ENCODE assay signal across 8 cellular contexts in the genomic region with DNA sequence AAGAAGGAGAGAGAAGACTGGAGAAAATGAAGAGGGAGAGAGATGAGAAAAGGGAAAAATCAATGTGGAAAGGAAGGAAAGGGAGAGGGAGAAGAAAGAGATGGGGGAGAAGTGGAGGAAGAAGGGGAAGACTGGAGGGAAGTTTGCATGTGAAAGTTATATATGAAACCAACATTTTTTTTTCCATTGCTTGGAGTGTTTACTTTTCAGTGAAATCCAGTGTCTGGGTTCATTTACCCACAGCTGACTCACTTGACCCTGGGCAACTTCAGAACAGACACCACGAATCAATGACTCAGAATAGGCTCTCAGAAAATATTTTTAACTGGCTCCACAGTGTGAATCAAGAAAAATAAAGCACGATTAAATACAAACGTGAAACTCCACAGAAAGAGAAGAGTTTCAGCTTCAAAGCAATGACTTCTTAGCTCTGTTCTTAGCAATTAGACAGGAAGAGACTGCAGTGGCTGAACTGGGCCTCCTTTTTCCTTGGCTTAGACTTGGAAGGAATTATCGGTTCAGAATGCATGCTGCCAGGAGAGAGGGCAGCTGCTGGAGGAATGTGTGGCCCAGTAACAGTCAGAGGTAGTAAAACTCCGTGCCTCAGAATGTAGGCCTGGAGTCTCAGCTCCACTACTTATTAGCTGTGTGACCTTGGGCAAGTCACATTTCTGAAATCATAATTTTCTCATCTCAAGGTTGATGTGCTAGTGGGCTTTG.
DNase-seq lines count a peak whose midpoint lies in the region; ATAC-seq and TF ChIP-seq lines count a peak whose summit lies in the region.

No MANE protein-coding gene starts in this region.

- H3K27me3 ChIP-seq in testis: peaks cover 3% of the 10 kb centered on the region

- TF ChIP-seq CTCF in AG09309 (IDR thresholded peaks at IDR 0.05; ENCODE audit: control insufficient read depth, insufficient read depth, low read depth, low read length, missing control alignments) (no peak), testis (IDR thresholded peaks at IDR 0.05) (no peak)

- H3K4me1 ChIP-seq in mesodermal cell (ENCODE audit: control insufficient read depth, insufficient read depth, low read length, poor library complexity, severe bottlenecking) (peaks cover 30% of the 10 kb centered on the region), testis (no peaks in the 10 kb centered on the region)

- H3K27ac ChIP-seq in mesodermal cell (ENCODE audit: low read depth, low read length, severe bottlenecking) (peak overlapping the region; percentile 96), testis (no peak overlapping the region)

- H3K9me3 ChIP-seq in mesodermal cell (ENCODE audit: control insufficient read depth, low read length) (no peaks in the 10 kb centered on the region), testis (no peaks in the 10 kb centered on the region)

- no peak overlapping the region for H3K4me3 ChIP-seq in AG09309 (ENCODE audit: control insufficient read depth, low read depth, low read length)
- no peak overlapping the region for H3K4me3 ChIP-seq in mesodermal cell (ENCODE audit: extremely low read depth, insufficient read depth, low read length, poor library complexity, severe bottlenecking)
- H3K4me3 ChIP-seq in testis: no peak overlapping the region

- ATAC-seq in HG03159 (IDR thresholded peaks at IDR 0.05; ENCODE audit: unreplicated experiment): no peak
- ATAC-seq in HG03175 (IDR thresholded peaks at IDR 0.05; ENCODE audit: unreplicated experiment): no peak

- DNase-seq in AG09309 (ENCODE audit: low read depth): peak; percentile 84
- DNase-seq in HS-5 (ENCODE audit: low read depth): peak; percentile 80
- peak; percentile 75 for DNase-seq in brain pericyte (ENCODE audit: low read depth, low spot score)
- DNase-seq in stimulated activated CD4-positive, alpha-beta T cell treated with anti-CD3 and anti-CD28 coated beads, Interleukin-2, amount 100 ng/mL, for 24 hours: no peak
- no peak for DNase-seq in testis

- H3K36me3 ChIP-seq in mesodermal cell (ENCODE audit: control insufficient read depth, insufficient read depth, low read length): no peaks in the 10 kb centered on the region
- H3K36me3 ChIP-seq in testis (ENCODE audit: low read depth, missing control alignments): no peaks in the 10 kb centered on the region

- WGBS in mesodermal cell (ENCODE audit: insufficient coverage in 2 of 2), 2 experiments: 71 to 79% methylated on average over 2 to 5 of the region's 5 CpGs
- 60 to 62% methylated on average over 5 of the region's 5 CpGs for WGBS in testis, 2 donors

- no peak for TF ChIP-seq POLR2A in testis (IDR thresholded peaks at IDR 0.05)

- intact Hi-C loops in testis (cut with DNase I; ENCODE audit: low total_unique reads): no loop called here

Comparison
In these comparisons a context has a peak if more than half of its experiments do, and no peak if none do; other contexts are left out.
1. DNase-seq: peak in AG09309 (single experiment), HS-5 (single experiment) and brain pericyte (single experiment); none in stimulated activated CD4-positive, alpha-beta T cell treated with anti-CD3 and anti-CD28 coated beads, Interleukin-2, amount 100 ng/mL, for 24 hours (0 of 2) and testis (single experiment).